In genomic region chr20:5535211-5535756, GRCh38 we compare ENCODE assay signal across 13 cellular contexts.
DNase-seq lines count a peak whose midpoint lies in the region; ATAC-seq and TF ChIP-seq lines count a peak whose summit lies in the region.
"Had no signal": no experiment of that assay in that cellular context is flagged by ENCODE, and none has a peak within 500 bp of the region (broad histone marks: within the 10 kb centered on the region; RNA-seq: fewer than 3 reads in every experiment).

No MANE protein-coding gene starts in this region.

- H3K36me3 ChIP-seq in breast epithelium (no peaks in the 10 kb centered on the region), hepatocyte (replicated peaks; ENCODE audit: insufficient read depth, low read depth) (no peaks in the 10 kb centered on the region), upper lobe of left lung (no peaks in the 10 kb centered on the region), testis (ENCODE audit: low read depth, missing control alignments) (no peaks in the 10 kb centered on the region)

- H2AFZ ChIP-seq in hepatocyte: no peak overlapping the region

- H3K27ac ChIP-seq in breast epithelium: no peak overlapping the region
- peak overlapping the region; percentile 80 for H3K27ac ChIP-seq in hepatocyte
- peak overlapping the region in 2 of 4 donors; percentile 4 to 57 for H3K27ac ChIP-seq in upper lobe of left lung
- no peak overlapping the region for H3K27ac ChIP-seq in testis
- H3K27ac ChIP-seq: BLaER1 had no signal

- no peak for TF ChIP-seq CTCF in MCF 10A (IDR thresholded peaks at IDR 0.05; ENCODE audit: unreplicated experiment)
- TF ChIP-seq CTCF in breast epithelium (IDR thresholded peaks at IDR 0.05): no peak
- TF ChIP-seq CTCF in hepatocyte (IDR thresholded peaks at IDR 0.05; ENCODE audit: poor library complexity): no peak
- no peak for TF ChIP-seq CTCF in upper lobe of left lung (IDR thresholded peaks at IDR 0.05)
- no peak for TF ChIP-seq CTCF in activated CD8-positive, alpha-beta T cell treated with anti-CD3 and anti-CD28 coated beads for 36 hours (IDR thresholded peaks at IDR 0.05)
- TF ChIP-seq CTCF in testis (IDR thresholded peaks at IDR 0.05): no peak

- no peaks in the 10 kb centered on the region for H3K27me3 ChIP-seq in breast epithelium
- H3K27me3 ChIP-seq in hepatocyte: no peaks in the 10 kb centered on the region
- no peaks in the 10 kb centered on the region for H3K27me3 ChIP-seq in upper lobe of left lung
- H3K27me3 ChIP-seq in testis: no peaks in the 10 kb centered on the region
- H3K27me3 ChIP-seq: BLaER1 had no signal

- H3K27me3 Mint-ChIP-seq in MCF 10A (ENCODE audit: insufficient read depth, unreplicated experiment): no peaks in the 10 kb centered on the region
- no peaks in the 10 kb centered on the region for H3K27me3 Mint-ChIP-seq in activated CD8-positive, alpha-beta T cell treated with anti-CD3 and anti-CD28 coated beads for 36 hours

- H3K36me3 Mint-ChIP-seq in MCF 10A (ENCODE audit: insufficient read depth, unreplicated experiment): no peaks in the 10 kb centered on the region
- H3K36me3 Mint-ChIP-seq in activated CD8-positive, alpha-beta T cell treated with anti-CD3 and anti-CD28 coated beads for 36 hours (ENCODE audit: low read depth): no peaks in the 10 kb centered on the region

- H3K4me3 Mint-ChIP-seq in MCF 10A (ENCODE audit: unreplicated experiment): no peak overlapping the region
- H3K4me3 Mint-ChIP-seq in activated CD8-positive, alpha-beta T cell treated with anti-CD3 and anti-CD28 coated beads for 36 hours: no peak overlapping the region

- intact Hi-C loops in MCF 10A (cut with micrococcal nuclease) (no loop called here), breast epithelium (cut with DNase I; ENCODE audit: low total_unique reads) (no loop called here), testis (cut with DNase I; ENCODE audit: low total_unique reads) (no loop called here)
- intact Hi-C loops in activated CD8-positive, alpha-beta T cell treated with anti-CD3 and anti-CD28 coated beads for 36 hours (cut with micrococcal nuclease): no loop called here

- H3K4me2 ChIP-seq in hepatocyte: peak overlapping the region; percentile 29
- H3K4me2 ChIP-seq: BLaER1 had no signal

- H3K9me3 ChIP-seq in breast epithelium (no peaks in the 10 kb centered on the region), hepatocyte (ENCODE audit: low read depth) (no peaks in the 10 kb centered on the region), upper lobe of left lung (no peaks in the 10 kb centered on the region), testis (no peaks in the 10 kb centered on the region)
- H3K9me3 ChIP-seq: BLaER1 had no signal

- H3K27ac Mint-ChIP-seq in MCF 10A (ENCODE audit: low read depth, unreplicated experiment): peak overlapping the region; percentile 94
- no peak overlapping the region for H3K27ac Mint-ChIP-seq in activated CD8-positive, alpha-beta T cell treated with anti-CD3 and anti-CD28 coated beads for 36 hours

- DNase-seq in MCF 10A (ENCODE audit: unreplicated experiment): peak; percentile 96
- no peak for DNase-seq in breast epithelium (ENCODE audit: low spot score in 2 of 2)
- DNase-seq in UCSD-AML1 (lab: John Stamatoyannopoulos, UW; ENCODE audit: unreplicated experiment): peak; percentile 43
- DNase-seq in hepatocyte (ENCODE audit: low spot score): peak; percentile 75
- DNase-seq in upper lobe of left lung: peak in 1 of 2 donors; percentile 56
- DNase-seq in NCI-H187 (lab: John Stamatoyannopoulos, UW): no peak
- DNase-seq in activated CD8-positive, alpha-beta T cell treated with anti-CD3 and anti-CD28 coated beads for 36 hours: no peak
- DNase-seq in testis: no peak
- DNase-seq: activated gamma-delta T cell, left cardiac atrium, T-helper 2 cell had no signal

- H3K4me3 ChIP-seq in breast epithelium: no peak overlapping the region
- H3K4me3 ChIP-seq in hepatocyte: no peak overlapping the region
- no peak overlapping the region for H3K4me3 ChIP-seq in upper lobe of left lung
- no peak overlapping the region for H3K4me3 ChIP-seq in testis
- H3K4me3 ChIP-seq: BLaER1, GM12878 had no signal

- POLR2A ChIA-PET in MCF 10A (lab: Yijun Ruan, JAX): interaction anchor here (0.6 to 2.2 kb wide), 27 partner anchors 9 to 519 kb away, joined by 3 to 21 read pairs (median 3); partner anchors contain the start of genes MCM8 and TRMT6
- POLR2A ChIA-PET in activated CD8-positive, alpha-beta T cell treated with anti-CD3 and anti-CD28 coated beads for 36 hours (lab: Charles Lee): interaction anchor here (0.9 to 1.1 kb wide), 2 partner anchors 22 to 253 kb away, joined by 3 read pairs; no protein-coding TSS in a partner anchor

- H3K79me2 ChIP-seq in hepatocyte: no peaks in the 10 kb centered on the region

- no peaks in the 10 kb centered on the region for H4K20me1 ChIP-seq in hepatocyte (ENCODE audit: insufficient read depth, poor library complexity, severe bottlenecking)
- H4K20me1 ChIP-seq: BLaER1 had no signal

- no TSS peak for BruUV-seq in MCF 10A (replicated peaks; lab: Mats Ljungman, UMichigan)

- H3K9me2 ChIP-seq in hepatocyte (replicated peaks; ENCODE audit: insufficient read depth): no peaks in the 10 kb centered on the region

- peak in 2 of 4 donors; percentile 12 to 43 for TF ChIP-seq EP300 in upper lobe of left lung (IDR thresholded peaks at IDR 0.05)

- no peaks in the 10 kb centered on the region for H3K9me3 Mint-ChIP-seq in MCF 10A (ENCODE audit: unreplicated experiment)
- H3K9me3 Mint-ChIP-seq in activated CD8-positive, alpha-beta T cell treated with anti-CD3 and anti-CD28 coated beads for 36 hours: no peaks in the 10 kb centered on the region

- H3K4me1 Mint-ChIP-seq in MCF 10A (ENCODE audit: insufficient read depth, unreplicated experiment): peaks cover 36% of the 10 kb centered on the region
- H3K4me1 Mint-ChIP-seq in activated CD8-positive, alpha-beta T cell treated with anti-CD3 and anti-CD28 coated beads for 36 hours (ENCODE audit: low read depth): peaks cover 13% of the 10 kb centered on the region

- WGBS in hepatocyte (ENCODE audit: low lambda C conversion rate, missing lambda C conversion rate): 49% methylated on average over 7 of the region's 7 CpGs
- 34 to 38% methylated on average over 7 of the region's 7 CpGs for WGBS in upper lobe of left lung, 2 donors
- WGBS in testis, 2 donors: 64 to 78% methylated on average over 7 of the region's 7 CpGs

- peak; percentile 75 to 82 for ATAC-seq in upper lobe of left lung (ENCODE audit: low FRiP score in 2 of 2)
- ATAC-seq in activated CD8-positive, alpha-beta T cell treated with anti-CD3 and anti-CD28 coated beads for 36 hours: no peak
- ATAC-seq: GM12878 had no signal

- CTCF ChIA-PET in MCF 10A (lab: Yijun Ruan, JAX): interaction anchor here (0.7 to 12.9 kb wide), 11 partner anchors 17 to 445 kb away, joined by 3 to 216 read pairs (median 3); no protein-coding TSS in a partner anchor
- CTCF ChIA-PET in activated CD8-positive, alpha-beta T cell treated with anti-CD3 and anti-CD28 coated beads for 36 hours (lab: Charles Lee): interaction anchor here (1.3 to 9.7 kb wide), 3 partner anchors 22 to 254 kb away, joined by 3 to 194 read pairs (median 9); no protein-coding TSS in a partner anchor

- TF ChIP-seq POLR2A in breast epithelium (IDR thresholded peaks at IDR 0.05): no peak
- no peak for TF ChIP-seq POLR2A in upper lobe of left lung (IDR thresholded peaks at IDR 0.05)
- TF ChIP-seq POLR2A in testis (IDR thresholded peaks at IDR 0.05): no peak

- H3K4me1 ChIP-seq in breast epithelium: no peaks in the 10 kb centered on the region
- H3K4me1 ChIP-seq in hepatocyte (ENCODE audit: insufficient read depth): no peaks in the 10 kb centered on the region
- peaks cover 5 to 16% (median 13%) of the 10 kb centered on the region in 4 donors for H3K4me1 ChIP-seq in upper lobe of left lung
- H3K4me1 ChIP-seq in testis: no peaks in the 10 kb centered on the region
- H3K4me1 ChIP-seq: BLaER1 had no signal

Comparison
In these comparisons a context has a peak if more than half of its experiments do, and no peak if none do; other contexts are left out.
1. DNase-seq: peak in MCF 10A (single experiment), UCSD-AML1 (single experiment) and hepatocyte (single experiment); none in breast epithelium (0 of 2), NCI-H187 (0 of 2), activated CD8-positive, alpha-beta T cell treated with anti-CD3 and anti-CD28 coated beads for 36 hours (single experiment) and testis (single experiment).